1 cellular context compared by ENCODE assay signal in genomic region chr5:142012792-142013388, GRCh38.
TF ChIP-seq lines count a peak whose summit lies in the region.

TSS of gene GNPDA1 (minus strand) at chr5:142013027. CDS start at chr5:142012035, 992 bp downstream.

TF ChIP-seq in IMR-90, 13 proteins besides CTCF, POLR2A, EP300 and RAD21 (continued from another document):
- peak; percentile 54; the same call in 1 of the 2 replicates for TF ChIP-seq MAZ (IDR thresholded peaks at IDR 0.05; ENCODE audit: borderline replicate concordance, low read depth, low read length)
- TF ChIP-seq ELK1 (IDR thresholded peaks at IDR 0.05; ENCODE audit: borderline replicate concordance, low read depth, low read length), result no peak
- TF ChIP-seq FOS (IDR thresholded peaks at IDR 0.05; ENCODE audit: low read depth, low read length), result peak; percentile 32; the same call in 1 of the 2 replicates
- no peak for TF ChIP-seq CHD1 (IDR thresholded peaks at IDR 0.05; ENCODE audit: low read depth, low read length)
- no peak for TF ChIP-seq RFX5 (IDR thresholded peaks at IDR 0.05; ENCODE audit: low read depth, low read length)
- TF ChIP-seq USF2 (IDR thresholded peaks at IDR 0.05; ENCODE audit: low read depth, low read length), result peak; percentile 99
- TF ChIP-seq MAFK (IDR thresholded peaks at IDR 0.05; ENCODE audit: low read depth, low read length), result peak; percentile 62
- TF ChIP-seq SMC3 (IDR thresholded peaks at IDR 0.05; ENCODE audit: low read depth, low read length), result no peak
- TF ChIP-seq MXI1 (IDR thresholded peaks at IDR 0.05; ENCODE audit: borderline replicate concordance, low read depth, low read length), result peak; percentile 81; the same call in 1 of the 2 replicates
- TF ChIP-seq NFE2L2 (IDR thresholded peaks at IDR 0.05; ENCODE audit: low read depth, low read length), result peak; percentile 33; the same call in 1 of the 2 replicates
TF ChIP-seq in IMR-90: peak in this region for 7.
